19 cellular contexts compared by ENCODE assay signal in genomic region chr14:28769358-28769757, GRCh38. TPM values are rescaled to one million over a fixed set of nuclear protein-coding genes. Genes with fewer than 3 reads are reported as not detected.
"Had no signal": no experiment of that assay in that cellular context is flagged by ENCODE, and none has a peak within 500 bp of the region (broad histone marks: within the 10 kb centered on the region; RNA-seq: fewer than 3 reads in every experiment).

No MANE protein-coding gene starts in this region.

- DNase-seq: activated CD4-positive, alpha-beta T cell treated with anti-CD3 and anti-CD28 coated beads, Interleukin-2, amount 10 ng/mL, durations not matched to agents 7 days and 5 days; activated CD4-positive, CD25-positive, alpha-beta regulatory T cell; activated CD8-positive, alpha-beta memory T cell treated with anti-CD3 and anti-CD28 coated beads, Interleukin-2, amount 50 U/mL, for 48 hours; activated gamma-delta T cell treated with Interleukin-2 at 50 U/mL for 16 hours; amygdala; colonic mucosa; hippocampal formation; mesendoderm; natural killer cell; occipital lobe; small intestine; stimulated activated CD4-positive, alpha-beta T cell treated with anti-CD3 and anti-CD28 coated beads, Interleukin-4, amount 100 ng/mL, for 24 hours; stimulated activated naive CD4-positive, alpha-beta T cell; substantia nigra; upper lobe of left lung had no signal

- H3K36me3 ChIP-seq: colonic mucosa, right atrium auricular region, upper lobe of left lung had no signal

- H3K4me1 ChIP-seq: colonic mucosa had no signal

- H3K9me3 ChIP-seq: colonic mucosa had no signal

- H3K27ac ChIP-seq: colonic mucosa, right atrium auricular region, upper lobe of left lung had no signal

- FAIRE-seq: small intestine had no signal

- H3K4me3 ChIP-seq: colonic mucosa, right atrium auricular region, upper lobe of left lung had no signal

RNA-seq across cellular contexts. Expression of gene FOXG1, which starts 2.8 kb away (rescaled TPM):
- total RNA-seq: activated CD4-positive, alpha-beta T cell treated with anti-CD3 and anti-CD28 coated beads, Interleukin-2, amount 10 ng/mL, durations not matched to agents 7 days and 5 days; colonic mucosa; esophagus mucosa; liver; natural killer cell; posterior vena cava; right atrium auricular region; upper lobe of left lung had no signal
- polyA plus RNA-seq: liver had no signal
